8 cellular contexts compared by ENCODE assay signal in genomic region chr19:29409121-29409862, GRCh38.
"Had no signal": no experiment of that assay in that cellular context is flagged by ENCODE, and none has a peak within 500 bp of the region (broad histone marks: within the 10 kb centered on the region; RNA-seq: fewer than 3 reads in every experiment).

No MANE protein-coding gene starts in this region.

- DNase-seq: H9, HCEC 1CT, HFFc6, KBM-7 had no signal

- H3K4me1 Mint-ChIP-seq: IgD-negative memory B cell had no signal

- ATAC-seq: GM23338, HepG2 had no signal

- H3K27ac Mint-ChIP-seq: GM23338, H9, HFFc6, IgD-negative memory B cell had no signal

- H3K4me3 Mint-ChIP-seq: GM23338, H9, HFFc6 had no signal

- H3K27me3 Mint-ChIP-seq: IgD-negative memory B cell had no signal

- H3K4me3 ChIP-seq: GM23338 had no signal

- H3K36me3 Mint-ChIP-seq: IgD-negative memory B cell had no signal

- H3K27ac ChIP-seq: HL-60 had no signal

- H3K4me2 ChIP-seq: GM23338 had no signal

- H3K9me3 Mint-ChIP-seq: GM23338, H9 had no signal

- H2AFZ ChIP-seq: GM23338 had no signal
